27 cellular contexts compared by ENCODE assay signal in genomic region chr3:3594986-3595385, GRCh38.
"Had no signal": no experiment of that assay in that cellular context is flagged by ENCODE, and none has a peak within 500 bp of the region (broad histone marks: within the 10 kb centered on the region; RNA-seq: fewer than 3 reads in every experiment).

No MANE protein-coding gene starts in this region.

- H3K4me3 ChIP-seq: neural progenitor cell, ovary, psoas muscle, skin epidermis, smooth muscle cell, spleen, suprapubic skin, testis, tibial artery, transverse colon, upper lobe of right lung, uterus had no signal

- H3K36me3 ChIP-seq: neural progenitor cell, ovary, spleen, suprapubic skin, tibial artery, transverse colon, upper lobe of right lung, uterus had no signal

- DNase-seq: natural killer cell; occipital lobe; ovary; posterior cingulate gyrus; psoas muscle; right cardiac atrium; spleen; stimulated activated CD4-positive, alpha-beta T cell treated with anti-CD3 and anti-CD28 coated beads, Interleukin-12 subunit alpha, Interleukin-12 subunit beta, amount 100 ng/mL, for 4 hours; stimulated activated CD4-positive, alpha-beta T cell treated with anti-CD3 and anti-CD28 coated beads, Interleukin-1b, Interleukin-23, amount 100 ng/mL, for 48 hours; stimulated activated CD4-positive, alpha-beta T cell treated with anti-CD3 and anti-CD28 coated beads, Interleukin-4, amount 100 ng/mL, for 1 hour; stimulated activated CD4-positive, alpha-beta T cell treated with anti-CD3 and anti-CD28 coated beads, Interleukin-4, amount 100 ng/mL, for 4 hours; stimulated activated CD8-positive, alpha-beta memory T cell treated with anti-CD3 and anti-CD28 coated beads, Interleukin-4, amount 100 ng/mL, for 48 hours; stimulated activated naive CD4-positive, alpha-beta T cell; stimulated activated naive CD8-positive, alpha-beta T cell treated with anti-CD3 and anti-CD28 coated beads, Interleukin-15, amount 100 ng/mL, for 72 hours; stimulated activated naive CD8-positive, alpha-beta T cell treated with anti-CD3 and anti-CD28 coated beads, Interleukin-15, Interleukin-2, amounts not matched to agents 100 U/mL and 50 U/mL, for 24 hours; substantia nigra; testis; tibial artery; transverse colon; upper lobe of right lung; uterus had no signal

- ATAC-seq: natural killer cell; psoas muscle; right cardiac atrium; sciatic nerve; stimulated activated memory B cell treated with anti-CD40 and anti-IgM and Interleukin-4, amounts not matched to agents 10 μg/mL and 1 μg/mL and 100 μg/mL, for 72 hours; stimulated activated naive CD8-positive, alpha-beta T cell treated with anti-CD3 and anti-CD28 coated beads, Interleukin-15, amount 100 ng/mL, for 72 hours; stimulated activated naive CD8-positive, alpha-beta T cell treated with anti-CD3 and anti-CD28 coated beads, Interleukin-15, Interleukin-2, amounts not matched to agents 100 U/mL and 50 U/mL, for 24 hours; upper lobe of right lung had no signal

- H3K27me3 ChIP-seq: neural progenitor cell, ovary, spleen, suprapubic skin, testis, tibial artery, transverse colon, upper lobe of right lung, uterus had no signal
